Comparison of ENCODE assay signal across 20 cellular contexts in genomic region chr20:443223-443793, GRCh38. TPM values are rescaled to one million over a fixed set of nuclear protein-coding genes. Genes with fewer than 3 reads are reported as not detected.
DNase-seq lines count a peak whose midpoint lies in the region; ATAC-seq and TF ChIP-seq lines count a peak whose summit lies in the region.
"Had no signal": no experiment of that assay in that cellular context is flagged by ENCODE, and none has a peak within 500 bp of the region (broad histone marks: within the 10 kb centered on the region; RNA-seq: fewer than 3 reads in every experiment).

No MANE protein-coding gene starts in this region.

- peaks cover 7 to 14% of the 10 kb centered on the region in 2 donors for H3K4me1 ChIP-seq in mucosa of rectum (ENCODE audit: control insufficient read depth in 2 of 2, insufficient read depth in 2 of 2, low read length in 2 of 2)
- H3K4me1 ChIP-seq in CD8-positive, alpha-beta memory T cell (ENCODE audit: insufficient read depth, low read length), result peaks cover 19% of the 10 kb centered on the region

- no peaks in the 10 kb centered on the region for H3K9me3 ChIP-seq in mucosa of rectum (ENCODE audit: control insufficient read depth in 2 of 2, low read length in 2 of 2)
- H3K9me3 ChIP-seq in CD8-positive, alpha-beta memory T cell (ENCODE audit: low read length), result no peaks in the 10 kb centered on the region

- intact Hi-C loops in posterior vena cava (cut with DNase I), result no loop called here

- peak overlapping the region; percentile 24 to 45 for H3K27ac ChIP-seq in mucosa of rectum (ENCODE audit: low read depth in 2 of 2, low read length in 2 of 2)
- no peak overlapping the region for H3K27ac ChIP-seq in CD8-positive, alpha-beta memory T cell (ENCODE audit: low read depth, low read length)
- H3K27ac ChIP-seq: C4-2B had no signal

- POLR2A ChIA-PET in CD8-positive, alpha-beta memory T cell (lab: Charles Lee), result no interaction called here

- no peaks in the 10 kb centered on the region for H3K9me3 Mint-ChIP-seq in HFFc6
- H3K9me3 Mint-ChIP-seq in stimulated activated effector memory CD8-positive, alpha-beta T cell treated with anti-CD3 and anti-CD28 coated beads, Interleukin-12 subunit alpha, Interleukin-12 subunit beta, amount 100 ng/mL, for 72 hours, result no peaks in the 10 kb centered on the region
- H3K9me3 Mint-ChIP-seq in CD8-positive, alpha-beta memory T cell, result no peaks in the 10 kb centered on the region
- H3K9me3 Mint-ChIP-seq: IgD-negative memory B cell had no signal

- no peak for TF ChIP-seq CTCF in HFFc6 (IDR thresholded peaks at IDR 0.05)

- peaks cover 44% of the 10 kb centered on the region for H3K36me3 Mint-ChIP-seq in HFFc6 (ENCODE audit: low read depth)
- peaks cover 99% of the 10 kb centered on the region for H3K36me3 Mint-ChIP-seq in stimulated activated effector memory CD8-positive, alpha-beta T cell treated with anti-CD3 and anti-CD28 coated beads, Interleukin-12 subunit alpha, Interleukin-12 subunit beta, amount 100 ng/mL, for 72 hours
- H3K36me3 Mint-ChIP-seq in CD8-positive, alpha-beta memory T cell, result peaks cover 0 to 75% (median 23%) of the 10 kb centered on the region in 3 donors

- no peak for DNase-seq in HFFc6
- peak; percentile 29 for DNase-seq in cerebellar cortex (ENCODE audit: low spot score)
- DNase-seq in stimulated activated effector memory CD8-positive, alpha-beta T cell treated with anti-CD3 and anti-CD28 coated beads, Interleukin-12 subunit alpha, Interleukin-12 subunit beta, amount 100 ng/mL, for 72 hours (ENCODE audit: low spot score in 2 of 2), result no peak
- DNase-seq in posterior vena cava (ENCODE audit: low spot score), result no peak
- no peak for DNase-seq in CD8-positive, alpha-beta memory T cell
- no peak for DNase-seq in NCI-H524 treated with DMSO at 0.1 percent for 48 hours (lab: John Stamatoyannopoulos, UW)
- DNase-seq: GDM1; H7; MV-4-11; NCI-H1105 treated with DMSO at 0.1 percent for 48 hours; NCI-H2029 treated with DMSO at 0.1 percent for 48 hours; NCI-H510A treated with DMSO at 0.1 percent for 48 hours; NCI-H774; NK-92 treated with Interleukin-12 subunit alpha and Interleukin-12 subunit beta, amount 100 ng/mL, for 24 hours; SIG-M5 had no signal

- no peaks in the 10 kb centered on the region for H3K27me3 Mint-ChIP-seq in HFFc6 (ENCODE audit: insufficient read depth)
- H3K27me3 Mint-ChIP-seq in CD8-positive, alpha-beta memory T cell, result no peaks in the 10 kb centered on the region
- H3K27me3 Mint-ChIP-seq: IgD-negative memory B cell had no signal

- no peak overlapping the region for H3K4me3 Mint-ChIP-seq in HFFc6
- no peak overlapping the region for H3K4me3 Mint-ChIP-seq in stimulated activated effector memory CD8-positive, alpha-beta T cell treated with anti-CD3 and anti-CD28 coated beads, Interleukin-12 subunit alpha, Interleukin-12 subunit beta, amount 100 ng/mL, for 72 hours
- no peak overlapping the region for H3K4me3 Mint-ChIP-seq in CD8-positive, alpha-beta memory T cell
- H3K4me3 Mint-ChIP-seq: IgD-negative memory B cell had no signal

- H3K36me3 ChIP-seq in mucosa of rectum (ENCODE audit: control insufficient read depth in 2 of 2, insufficient read depth in 2 of 2, low read length in 2 of 2), result peaks cover 48 to 66% of the 10 kb centered on the region in 2 donors
- peaks cover 16% of the 10 kb centered on the region for H3K36me3 ChIP-seq in CD8-positive, alpha-beta memory T cell (ENCODE audit: insufficient read depth, low read length)

- no peak for ATAC-seq in stimulated activated effector memory CD8-positive, alpha-beta T cell treated with anti-CD3 and anti-CD28 coated beads, Interleukin-12 subunit alpha, Interleukin-12 subunit beta, amount 100 ng/mL, for 72 hours
- ATAC-seq in HG03095 (IDR thresholded peaks at IDR 0.05; ENCODE audit: unreplicated experiment), result no peak
- ATAC-seq: Panc1 had no signal

- no peaks in the 10 kb centered on the region for H3K27me3 ChIP-seq in mucosa of rectum (ENCODE audit: control insufficient read depth in 2 of 2, insufficient read depth in 2 of 2, low read length in 2 of 2)
- no peaks in the 10 kb centered on the region for H3K27me3 ChIP-seq in CD8-positive, alpha-beta memory T cell (ENCODE audit: insufficient read depth, low read length, poor library complexity, severe bottlenecking)

- H3K4me3 ChIP-seq in mucosa of rectum (ENCODE audit: low read length in 2 of 2), result no peak overlapping the region
- no peak overlapping the region for H3K4me3 ChIP-seq in CD8-positive, alpha-beta memory T cell (ENCODE audit: low read length)

- H3K27ac Mint-ChIP-seq in HFFc6, result peak overlapping the region; percentile 17; the same call in 1 of the 2 replicates
- H3K27ac Mint-ChIP-seq in stimulated activated effector memory CD8-positive, alpha-beta T cell treated with anti-CD3 and anti-CD28 coated beads, Interleukin-12 subunit alpha, Interleukin-12 subunit beta, amount 100 ng/mL, for 72 hours, result peak overlapping the region; percentile 34
- H3K27ac Mint-ChIP-seq in CD8-positive, alpha-beta memory T cell, result peak overlapping the region in 1 of 8 donors; percentile 54
- H3K27ac Mint-ChIP-seq: IgD-negative memory B cell had no signal

- no peak overlapping the region for H3K9ac ChIP-seq in mucosa of rectum (ENCODE audit: low read depth in 1 of 2, low read length in 2 of 2)

- H3K4me1 Mint-ChIP-seq in HFFc6 (ENCODE audit: low read depth), result peaks cover 26% of the 10 kb centered on the region
- peaks cover 29% of the 10 kb centered on the region for H3K4me1 Mint-ChIP-seq in stimulated activated effector memory CD8-positive, alpha-beta T cell treated with anti-CD3 and anti-CD28 coated beads, Interleukin-12 subunit alpha, Interleukin-12 subunit beta, amount 100 ng/mL, for 72 hours
- peaks cover 23 to 41% (median 34%) of the 10 kb centered on the region in 3 donors for H3K4me1 Mint-ChIP-seq in CD8-positive, alpha-beta memory T cell

- CTCF ChIA-PET in CD8-positive, alpha-beta memory T cell (lab: Charles Lee), result interaction anchor here (1.5 kb wide), 1 partner anchor 45 kb away, joined by 3 read pairs; no protein-coding TSS in a partner anchor

RNA-seq across cellular contexts. Expression of gene TBC1D20, which starts 19.0 kb away (rescaled TPM):
- 10 to 100 TPM; 36.7 to 47.0 (median 42.1) TPM for total RNA-seq in HFFc6 (2021; fragmentation: NEBNext Ultra II Directional; extraction: Animal tissue kit (Norgen Biotek cat#: 25700))
- total RNA-seq in posterior vena cava, result 10 to 100 TPM; 28.7 to 33.0 TPM
- 10 to 100 TPM; 24.6 to 25.0 TPM for total RNA-seq in CD8-positive, alpha-beta memory T cell
- 28.6 TPM for polyA plus RNA-seq in CD8-positive, alpha-beta memory T cell

RNA-seq across cellular contexts. Expression of gene RBCK1, which starts 35.2 kb away (rescaled TPM):
- 10 to 100 TPM; 76.4 to 84.1 (median 77.2) TPM for total RNA-seq in HFFc6 (2021; fragmentation: NEBNext Ultra II Directional; extraction: Animal tissue kit (Norgen Biotek cat#: 25700))
- total RNA-seq in posterior vena cava, result 10 to 100 TPM; 46.7 to 54.4 TPM
- 10 to 100 TPM; 83.7 to 90.5 TPM for total RNA-seq in CD8-positive, alpha-beta memory T cell
- polyA plus RNA-seq in CD8-positive, alpha-beta memory T cell, result 95.7 TPM
